20 cellular contexts compared by ENCODE assay signal in genomic region chr15:70633394-70633793, GRCh38.
DNase-seq lines count a peak whose midpoint lies in the region; ATAC-seq, FAIRE-seq and TF ChIP-seq lines count a peak whose summit lies in the region.
"Had no signal": no experiment of that assay in that cellular context is flagged by ENCODE, and none has a peak within 500 bp of the region (broad histone marks: within the 10 kb centered on the region; RNA-seq: fewer than 3 reads in every experiment).

No MANE protein-coding gene starts in this region.

- H3K4me2 ChIP-seq in HepG2 (ENCODE audit: low read depth, low read length): peak overlapping the region; percentile 31; the same call in 1 of the 2 replicates

- peaks cover 0 to 14% of the 10 kb centered on the region in 2 experiments; a peak in 2 of 5 replicates for H3K27me3 ChIP-seq in HepG2 (ENCODE audit: control insufficient read depth in 1 of 2, insufficient read depth in 2 of 2, low read length in 2 of 2)
- no peaks in the 10 kb centered on the region for H3K27me3 ChIP-seq in right lobe of liver
- H3K27me3 ChIP-seq in iPS-20b (ENCODE audit: insufficient read depth, low read length): no peaks in the 10 kb centered on the region
- H3K27me3 ChIP-seq: tibial artery had no signal

- no peak for TF ChIP-seq CTCF in HepG2 (CRISPR knock-in tag; IDR thresholded peaks at IDR 0.05)
- no peak for TF ChIP-seq CTCF in right lobe of liver (IDR thresholded peaks at IDR 0.05)

- no TSS peak for BruUV-seq in HepG2 (replicated peaks; lab: Mats Ljungman, UMichigan)

- no peak overlapping the region for H3K4me3 ChIP-seq in HepG2 (replicated peaks in 1 of 3; ENCODE audit: insufficient read depth in 1 of 3, low read depth in 2 of 3, low read length in 3 of 3)
- H3K4me3 ChIP-seq in right lobe of liver: no peak overlapping the region
- H3K4me3 ChIP-seq in iPS-20b (ENCODE audit: low read length): no peak overlapping the region
- H3K4me3 ChIP-seq: tibial artery had no signal

- DNase-seq in HepG2 (ENCODE audit: low spot score) (no peak), right lobe of liver (no peak), astrocyte of the hippocampus (ENCODE audit: low read depth, low spot score) (peak; percentile 34), GM12892 (ENCODE audit: insufficient read length) (no peak), T-helper 2 cell (no peak), sciatic nerve (ENCODE audit: low spot score) (no peak), kidney glomerular epithelial cell (lab: John Stamatoyannopoulos, UW) (no peak)
- DNase-seq: activated naive CD8-positive, alpha-beta T cell treated with anti-CD3 and anti-CD28 coated beads, Interleukin-2, amount 50 U/mL, for 24 hours; caudate nucleus; DMS153; dorsolateral prefrontal cortex; MM.1S; NCI-H2029; NCI-H510A; SHP77; stimulated activated CD4-positive, alpha-beta T cell treated with anti-CD3 and anti-CD28 coated beads, Interleukin-15, amount 100 ng/mL, for 24 hours; stimulated activated naive B cell treated with anti-CD40 and anti-IgM and Interleukin-4, amounts not matched to agents 10 μg/mL and 1 μg/mL and 100 μg/mL, for 72 hours; T-cell; tibial artery had no signal

- H3K36me3 ChIP-seq in HepG2 (replicated peaks in 1 of 2; ENCODE audit: control insufficient read depth in 1 of 2, insufficient read depth in 2 of 2, low read length in 2 of 2) (no peaks in the 10 kb centered on the region), right lobe of liver (no peaks in the 10 kb centered on the region), iPS-20b (ENCODE audit: insufficient read depth, low read depth, low read length) (no peaks in the 10 kb centered on the region)

- no peak for TF ChIP-seq RAD21 in HepG2 (CRISPR knock-in tag; IDR thresholded peaks at IDR 0.05)

- TF ChIP-seq POLR2A in HepG2 (IDR thresholded peaks at IDR 0.05; ENCODE audit: insufficient read depth in 1 of 2, low read depth in 2 of 2, low read length in 2 of 2): no peak
- no peak for TF ChIP-seq POLR2A in right lobe of liver (IDR thresholded peaks at IDR 0.05)
- TF ChIP-seq POLR2A in GM12892 (IDR thresholded peaks at IDR 0.05; ENCODE audit: low read depth, low read length): no peak

- CTCF ChIA-PET in HepG2 (lab: Yijun Ruan, JAX; ENCODE audit: low intra/inter-chr PET ratio, low total read pairs): no interaction called here

- no peak for FAIRE-seq in HepG2 (lab: Jason Lieb, UNC)
- FAIRE-seq in GM12892 (lab: Jason Lieb, UNC): no peak

- POLR2A ChIA-PET in HepG2 (lab: Yijun Ruan, JAX): no interaction called here

- in situ Hi-C loops in HepG2 (cut with HindIII; ENCODE audit: extremely low pct_ligation_motif_present, low pct_unique_long_range_greater_than_20kb): no loop called here

- H4K20me1 ChIP-seq in HepG2 (ENCODE audit: insufficient read depth, low read length): no peaks in the 10 kb centered on the region

- no peak overlapping the region for H3K27ac ChIP-seq in HepG2 (ENCODE audit: extremely low read length, insufficient read depth, low read length)
- H3K27ac ChIP-seq in right lobe of liver: no peak overlapping the region
- peak overlapping the region; percentile 32 for H3K27ac ChIP-seq in iPS-20b (ENCODE audit: low read length)
- H3K27ac ChIP-seq: dorsolateral prefrontal cortex, tibial artery had no signal

- H3K4me1 ChIP-seq in HepG2 (ENCODE audit: insufficient read depth, low read length) (peaks cover 24% of the 10 kb centered on the region), right lobe of liver (no peaks in the 10 kb centered on the region), iPS-20b (ENCODE audit: insufficient read depth, low read length) (peaks cover 31% of the 10 kb centered on the region)
- H3K4me1 ChIP-seq: tibial artery had no signal

- H3K9me3 ChIP-seq in HepG2 (ENCODE audit: low read length) (no peaks in the 10 kb centered on the region), right lobe of liver (no peaks in the 10 kb centered on the region), iPS-20b (ENCODE audit: insufficient read depth, low read depth, low read length) (no peaks in the 10 kb centered on the region)
- H3K9me3 ChIP-seq: tibial artery had no signal

- ATAC-seq in HepG2 (no peak), right lobe of liver (no peak), sciatic nerve (no peak)
- ATAC-seq: activated naive CD8-positive, alpha-beta T cell treated with anti-CD3 and anti-CD28 coated beads, Interleukin-2, amount 50 U/mL, for 24 hours; stimulated activated naive B cell treated with anti-CD40 and anti-IgM and Interleukin-4, amounts not matched to agents 10 μg/mL and 1 μg/mL and 100 μg/mL, for 72 hours; T-cell had no signal

- H3K79me2 ChIP-seq in HepG2 (ENCODE audit: insufficient read depth, low read length): no peaks in the 10 kb centered on the region

- intact Hi-C loops in HepG2 (cut with micrococcal nuclease; ENCODE audit: unreplicated experiment): no loop called here
- intact Hi-C loops in right lobe of liver (cut with DNase I): no loop called here
- intact Hi-C loops in sciatic nerve (cut with DNase I): no loop called here

- H2AFZ ChIP-seq in HepG2 (ENCODE audit: low read length): no peak overlapping the region

- WGBS in HepG2 (ENCODE audit: low lambda C conversion rate): 26% methylated on average over 7 of the region's 8 CpGs
- WGBS in right lobe of liver (ENCODE audit: insufficient coverage, low coverage, low lambda C conversion rate, missing lambda C conversion rate): 60% methylated on average over 6 of the region's 8 CpGs

- H3K9ac ChIP-seq in HepG2 (ENCODE audit: insufficient read depth, low read depth, low read length) (no peak overlapping the region), iPS-20b (ENCODE audit: low read depth, low read length) (peak overlapping the region; percentile 54; the same call in 1 of the 2 replicates)

- TF ChIP-seq EP300 in HepG2 (IDR thresholded peaks at IDR 0.05; ENCODE audit: low read depth in 2 of 2, low read length in 2 of 2) (no peak), HepG2 (CRISPR knock-in tag; IDR thresholded peaks at IDR 0.05; ENCODE audit: borderline replicate concordance) (no peak)

TF ChIP-seq in HepG2, 621 proteins besides CTCF, POLR2A, EP300 and RAD21 (continues in another document):
- TF ChIP-seq ZNF724P (CRISPR knock-in tag; IDR thresholded peaks at IDR 0.05; ENCODE audit: borderline replicate concordance) (no peak), KAT2B (IDR thresholded peaks at IDR 0.05; ENCODE audit: borderline replicate concordance, low read depth, low read length) (no peak), KLF11 (CRISPR knock-in tag; IDR thresholded peaks at IDR 0.05) (no peak), ZBTB42 (CRISPR knock-in tag; IDR thresholded peaks at IDR 0.05) (no peak), RORA (CRISPR knock-in tag; IDR thresholded peaks at IDR 0.05) (no peak), ZBTB44 (CRISPR knock-in tag; IDR thresholded peaks at IDR 0.05) (no peak), ZNF256 (CRISPR knock-in tag; conservative IDR thresholded peaks at IDR 0.05) (no peak), ZSCAN31 (CRISPR knock-in tag; IDR thresholded peaks at IDR 0.05; ENCODE audit: low read depth) (no peak), PRDM10 (CRISPR knock-in tag; IDR thresholded peaks at IDR 0.05; ENCODE audit: low read depth) (no peak)
- TF ChIP-seq, protein P1, sequence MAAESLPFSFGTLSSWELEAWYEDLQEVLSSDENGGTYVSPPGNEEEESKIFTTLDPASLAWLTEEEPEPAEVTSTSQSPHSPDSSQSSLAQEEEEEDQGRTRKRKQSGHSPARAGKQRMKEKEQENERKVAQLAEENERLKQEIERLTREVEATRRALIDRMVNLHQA (CRISPR knock-in tag; IDR thresholded peaks at IDR 0.05): no peak
